Comparison of ENCODE assay signal across 18 cellular contexts in genomic region chr20:3221398-3222226, GRCh38. TPM values are rescaled to one million over a fixed set of nuclear protein-coding genes. Genes with fewer than 3 reads are reported as not detected.
A peak's percentile ranks its signal among the peaks of the same experiment; 100 is the strongest.
DNase-seq lines count a peak whose midpoint lies in the region; ATAC-seq and TF ChIP-seq lines count a peak whose summit lies in the region.
"Had no signal": no experiment of that assay in that cellular context is flagged by ENCODE, and none has a peak within 500 bp of the region (broad histone marks: within the 10 kb centered on the region; RNA-seq: fewer than 3 reads in every experiment).

No MANE protein-coding gene starts in this region.

- no peak for TF ChIP-seq CTCF in activated CD8-positive, alpha-beta T cell treated with anti-CD3 and anti-CD28 coated beads for 36 hours (IDR thresholded peaks at IDR 0.05)
- TF ChIP-seq CTCF in RWPE2 (IDR thresholded peaks at IDR 0.05; ENCODE audit: poor library complexity, severe bottlenecking) (no peak), left lung (IDR thresholded peaks at IDR 0.05) (no peak), thyroid gland (IDR thresholded peaks at IDR 0.05) (no peak), brain microvascular endothelial cell (IDR thresholded peaks at IDR 0.05; ENCODE audit: low read depth, low read length, missing control alignments) (no peak)

- peaks cover 29% of the 10 kb centered on the region for H3K36me3 ChIP-seq in RWPE2 (ENCODE audit: low read depth)
- peaks cover 0 to 72% of the 10 kb centered on the region in 2 donors for H3K36me3 ChIP-seq in left lung
- no peaks in the 10 kb centered on the region for H3K36me3 ChIP-seq in thyroid gland
- peaks cover 19% of the 10 kb centered on the region for H3K36me3 ChIP-seq in brain microvascular endothelial cell (replicated peaks)
- H3K36me3 ChIP-seq: uterus had no signal

- H3K27me3 ChIP-seq in RWPE2 (ENCODE audit: insufficient read depth, poor library complexity, severe bottlenecking): no peaks in the 10 kb centered on the region
- H3K27me3 ChIP-seq in left lung: no peaks in the 10 kb centered on the region
- H3K27me3 ChIP-seq in thyroid gland: no peaks in the 10 kb centered on the region
- H3K27me3 ChIP-seq in brain microvascular endothelial cell (replicated peaks): no peaks in the 10 kb centered on the region
- H3K27me3 ChIP-seq: SJSA1, uterus had no signal

- CTCF ChIA-PET in activated CD8-positive, alpha-beta T cell treated with anti-CD3 and anti-CD28 coated beads, Interleukin-2, amount 10 ng/mL, durations not matched to agents 7 days and 5 days (lab: Charles Lee): interaction anchor here (5.1 kb wide), 1 partner anchor 94 kb away, joined by 53 read pairs; no protein-coding TSS in a partner anchor
- CTCF ChIA-PET in activated CD8-positive, alpha-beta T cell treated with anti-CD3 and anti-CD28 coated beads for 36 hours (lab: Charles Lee): interaction anchor here (1.2 to 6.3 kb wide), 3 partner anchors 94 to 489 kb away, joined by 4 to 63 read pairs (median 5); no protein-coding TSS in a partner anchor

- no peak overlapping the region for H3K4me3 Mint-ChIP-seq in activated CD8-positive, alpha-beta T cell treated with anti-CD3 and anti-CD28 coated beads, Interleukin-2, amount 10 ng/mL, durations not matched to agents 7 days and 5 days
- H3K4me3 Mint-ChIP-seq in activated CD8-positive, alpha-beta T cell treated with anti-CD3 and anti-CD28 coated beads for 36 hours: no peak overlapping the region
- H3K4me3 Mint-ChIP-seq: immature natural killer cell; stimulated activated memory B cell treated with anti-CD40 and anti-IgM and Interleukin-4, amounts not matched to agents 10 μg/mL and 1 μg/mL and 100 μg/mL, for 72 hours had no signal

- no peak for ATAC-seq in activated CD8-positive, alpha-beta T cell treated with anti-CD3 and anti-CD28 coated beads, Interleukin-2, amount 10 ng/mL, durations not matched to agents 7 days and 5 days
- ATAC-seq in activated CD8-positive, alpha-beta T cell treated with anti-CD3 and anti-CD28 coated beads for 36 hours: no peak
- ATAC-seq in RWPE2 (ENCODE audit: low read depth): peak; percentile 60
- peak; percentile 16 for ATAC-seq in left lung
- ATAC-seq: HCT116 had no signal

- peaks cover 28% of the 10 kb centered on the region for H3K36me3 Mint-ChIP-seq in activated CD8-positive, alpha-beta T cell treated with anti-CD3 and anti-CD28 coated beads, Interleukin-2, amount 10 ng/mL, durations not matched to agents 7 days and 5 days (ENCODE audit: low read depth)
- peaks cover 30% of the 10 kb centered on the region for H3K36me3 Mint-ChIP-seq in activated CD8-positive, alpha-beta T cell treated with anti-CD3 and anti-CD28 coated beads for 36 hours (ENCODE audit: low read depth)

- no peak overlapping the region for H3K4me3 ChIP-seq in RWPE2 (ENCODE audit: severe bottlenecking)
- H3K4me3 ChIP-seq in left lung: no peak overlapping the region
- H3K4me3 ChIP-seq in thyroid gland (replicated peaks in 1 of 3): no peak overlapping the region
- no peak overlapping the region for H3K4me3 ChIP-seq in brain microvascular endothelial cell (ENCODE audit: low read depth, low read length)
- H3K4me3 ChIP-seq: SJSA1, uterus had no signal

- peaks cover 19% of the 10 kb centered on the region for H3K4me1 Mint-ChIP-seq in activated CD8-positive, alpha-beta T cell treated with anti-CD3 and anti-CD28 coated beads, Interleukin-2, amount 10 ng/mL, durations not matched to agents 7 days and 5 days (ENCODE audit: low read depth)
- H3K4me1 Mint-ChIP-seq in activated CD8-positive, alpha-beta T cell treated with anti-CD3 and anti-CD28 coated beads for 36 hours (ENCODE audit: low read depth): peaks cover 19% of the 10 kb centered on the region

- H3K9me3 Mint-ChIP-seq in activated CD8-positive, alpha-beta T cell treated with anti-CD3 and anti-CD28 coated beads, Interleukin-2, amount 10 ng/mL, durations not matched to agents 7 days and 5 days (ENCODE audit: insufficient read depth): no peaks in the 10 kb centered on the region
- H3K9me3 Mint-ChIP-seq in activated CD8-positive, alpha-beta T cell treated with anti-CD3 and anti-CD28 coated beads for 36 hours: no peaks in the 10 kb centered on the region
- H3K9me3 Mint-ChIP-seq: immature natural killer cell; stimulated activated memory B cell treated with anti-CD40 and anti-IgM and Interleukin-4, amounts not matched to agents 10 μg/mL and 1 μg/mL and 100 μg/mL, for 72 hours had no signal

- intact Hi-C loops in activated CD8-positive, alpha-beta T cell treated with anti-CD3 and anti-CD28 coated beads for 36 hours (cut with micrococcal nuclease): no loop called here
- intact Hi-C loops in left lung (cut with DNase I) (no loop called here), thyroid gland (cut with DNase I) (no loop called here)

- no peaks in the 10 kb centered on the region for H3K27me3 Mint-ChIP-seq in activated CD8-positive, alpha-beta T cell treated with anti-CD3 and anti-CD28 coated beads, Interleukin-2, amount 10 ng/mL, durations not matched to agents 7 days and 5 days (ENCODE audit: low read depth)
- H3K27me3 Mint-ChIP-seq in activated CD8-positive, alpha-beta T cell treated with anti-CD3 and anti-CD28 coated beads for 36 hours: no peaks in the 10 kb centered on the region
- H3K27me3 Mint-ChIP-seq: stimulated activated memory B cell treated with anti-CD40 and anti-IgM and Interleukin-4, amounts not matched to agents 10 μg/mL and 1 μg/mL and 100 μg/mL, for 72 hours had no signal

- in situ Hi-C loops in brain microvascular endothelial cell (cut with HindIII; ENCODE audit: low pct_ligation_motif_present, low sequenced_read_pairs): no loop called here

- peak in 1 of 2 donors; percentile 36 for TF ChIP-seq POLR2A in thyroid gland (IDR thresholded peaks at IDR 0.05)

- POLR2A ChIA-PET in activated CD8-positive, alpha-beta T cell treated with anti-CD3 and anti-CD28 coated beads, Interleukin-2, amount 10 ng/mL, durations not matched to agents 7 days and 5 days (lab: Charles Lee): no interaction called here
- POLR2A ChIA-PET in activated CD8-positive, alpha-beta T cell treated with anti-CD3 and anti-CD28 coated beads for 36 hours (lab: Charles Lee): interaction anchor here (2.4 kb wide), 1 partner anchor 12 kb away, joined by 8 read pairs; the partner anchor contains the start of gene ITPA

- peak overlapping the region; percentile 41 for H3K27ac ChIP-seq in RWPE2 (ENCODE audit: poor library complexity, severe bottlenecking)
- H3K27ac ChIP-seq in left lung: no peak overlapping the region
- H3K27ac ChIP-seq in thyroid gland: peak overlapping the region; percentile 93 to 97 (median 95)
- H3K27ac ChIP-seq in brain microvascular endothelial cell: no peak overlapping the region
- H3K27ac ChIP-seq: SJSA1, uterus had no signal

- no peak for DNase-seq in activated CD8-positive, alpha-beta T cell treated with anti-CD3 and anti-CD28 coated beads, Interleukin-2, amount 10 ng/mL, durations not matched to agents 7 days and 5 days
- no peak for DNase-seq in activated CD8-positive, alpha-beta T cell treated with anti-CD3 and anti-CD28 coated beads for 36 hours
- DNase-seq in RWPE2 (ENCODE audit: low spot score) (peak; percentile 66), left lung (no peak), thyroid gland (peak; percentile 89 to 97), brain microvascular endothelial cell (no peak)
- no peak for DNase-seq in NK-92 treated with Interleukin-12 subunit alpha and Interleukin-12 subunit beta, amount 100 ng/mL, for 24 hours (lab: John Stamatoyannopoulos, UW)
- no peak for DNase-seq in activated effector memory CD4-positive, alpha-beta T cell treated with Interleukin-2 at 50 U/mL for 16 hours
- DNase-seq: activated CD4-positive, alpha-beta T cell treated with anti-CD3 and anti-CD28 coated beads, Interleukin-2, amount 50 U/mL, for 4 hours; immature natural killer cell; KBM-7; midbrain; NCI-H1105 treated with DMSO at 0.1 percent for 48 hours; NCI-H2227 treated with DMSO at 0.1 percent for 48 hours; uterus had no signal

- no peaks in the 10 kb centered on the region for H3K9me3 ChIP-seq in RWPE2 (ENCODE audit: severe bottlenecking)
- no peaks in the 10 kb centered on the region for H3K9me3 ChIP-seq in left lung
- H3K9me3 ChIP-seq in thyroid gland: no peaks in the 10 kb centered on the region
- H3K9me3 ChIP-seq: SJSA1, uterus had no signal

- H3K4me1 ChIP-seq in RWPE2 (ENCODE audit: insufficient read depth, poor library complexity, severe bottlenecking): peaks cover 20% of the 10 kb centered on the region
- H3K4me1 ChIP-seq in left lung: peaks cover 0 to 9% of the 10 kb centered on the region in 2 donors
- H3K4me1 ChIP-seq in thyroid gland: peaks cover 43 to 57% of the 10 kb centered on the region in 2 donors
- H3K4me1 ChIP-seq: uterus had no signal

- H3K27ac Mint-ChIP-seq in activated CD8-positive, alpha-beta T cell treated with anti-CD3 and anti-CD28 coated beads, Interleukin-2, amount 10 ng/mL, durations not matched to agents 7 days and 5 days: peak overlapping the region; percentile 36
- H3K27ac Mint-ChIP-seq in activated CD8-positive, alpha-beta T cell treated with anti-CD3 and anti-CD28 coated beads for 36 hours: no peak overlapping the region
- H3K27ac Mint-ChIP-seq: immature natural killer cell had no signal

- WGBS in thyroid gland, 2 donors: 80 to 85% methylated on average over 16 to 17 of the region's 18 CpGs

RNA-seq across cellular contexts. Expression of gene ITPA, which starts 12.3 kb away (rescaled TPM):
- 10 to 100 TPM; 53.2 to 60.7 TPM for total RNA-seq in activated CD8-positive, alpha-beta T cell treated with anti-CD3 and anti-CD28 coated beads, Interleukin-2, amount 10 ng/mL, durations not matched to agents 7 days and 5 days
- 10 to 100 TPM; 56.3 to 66.9 TPM for total RNA-seq in activated CD8-positive, alpha-beta T cell treated with anti-CD3 and anti-CD28 coated beads for 36 hours
- total RNA-seq in left lung (10 to 100 TPM; 45.7 to 48.0 TPM), thyroid gland (10 to 100 TPM; 58.3 to 81.3 (median 68.2) TPM)

RNA-seq across cellular contexts. Expression of gene DDRGK1, which starts 17.1 kb away (rescaled TPM):
- 10 to 100 TPM; 49.0 to 54.4 TPM for total RNA-seq in activated CD8-positive, alpha-beta T cell treated with anti-CD3 and anti-CD28 coated beads, Interleukin-2, amount 10 ng/mL, durations not matched to agents 7 days and 5 days
- 10 to 100 TPM; 50.1 to 54.1 TPM for total RNA-seq in activated CD8-positive, alpha-beta T cell treated with anti-CD3 and anti-CD28 coated beads for 36 hours
- total RNA-seq in left lung: 100 to 1,000 TPM in 1 of 2 donors, 10 to 100 TPM in 1; 83.9 to 107 TPM
- total RNA-seq in thyroid gland: 100 to 1,000 TPM in 3 of 4 donors, 10 to 100 TPM in 1; 95.5 to 136 (median 126) TPM

RNA-seq across cellular contexts. Expression of gene SLC4A11, which starts 17.4 kb away (rescaled TPM):
- total RNA-seq in activated CD8-positive, alpha-beta T cell treated with anti-CD3 and anti-CD28 coated beads, Interleukin-2, amount 10 ng/mL, durations not matched to agents 7 days and 5 days: 1 to 10 TPM; 1.6 to 2.8 TPM
- 1 to 10 TPM; 1.8 to 2.8 TPM for total RNA-seq in activated CD8-positive, alpha-beta T cell treated with anti-CD3 and anti-CD28 coated beads for 36 hours
- total RNA-seq in left lung (1 to 10 TPM; 3.5 to 4.8 TPM), thyroid gland (100 to 1,000 TPM in 2 of 4 donors, 10 to 100 TPM in 2; 26.3 to 133 (median 85.8) TPM)

RNA-seq across cellular contexts. Expression of gene LZTS3, which starts 48.3 kb away (rescaled TPM):
- total RNA-seq in activated CD8-positive, alpha-beta T cell treated with anti-CD3 and anti-CD28 coated beads, Interleukin-2, amount 10 ng/mL, durations not matched to agents 7 days and 5 days: under 1 TPM; 0.42 to 0.53 TPM
- total RNA-seq in activated CD8-positive, alpha-beta T cell treated with anti-CD3 and anti-CD28 coated beads for 36 hours: 1 to 10 TPM; 1.3 to 1.4 TPM
- total RNA-seq in left lung: 10 to 100 TPM; 12.3 to 21.0 TPM
- 10 to 100 TPM; 27.7 to 39.1 (median 35.1) TPM for total RNA-seq in thyroid gland

Comparison
In these comparisons a context has a peak if more than half of its experiments do, and no peak if none do; other contexts are left out.
1. ATAC-seq: peak in RWPE2 (single experiment) and left lung (single experiment); none in activated CD8-positive, alpha-beta T cell treated with anti-CD3 and anti-CD28 coated beads, Interleukin-2, amount 10 ng/mL, durations not matched to agents 7 days and 5 days (single experiment) and activated CD8-positive, alpha-beta T cell treated with anti-CD3 and anti-CD28 coated beads for 36 hours (single experiment).
2. DNase-seq: peak in RWPE2 (single experiment) and thyroid gland (2 of 2); none in activated CD8-positive, alpha-beta T cell treated with anti-CD3 and anti-CD28 coated beads, Interleukin-2, amount 10 ng/mL, durations not matched to agents 7 days and 5 days (single experiment), activated CD8-positive, alpha-beta T cell treated with anti-CD3 and anti-CD28 coated beads for 36 hours (single experiment), left lung (0 of 2), brain microvascular endothelial cell (single experiment), NK-92 treated with Interleukin-12 subunit alpha and Interleukin-12 subunit beta, amount 100 ng/mL, for 24 hours (single experiment) and activated effector memory CD4-positive, alpha-beta T cell treated with Interleukin-2 at 50 U/mL for 16 hours (single experiment).
3. H3K27ac ChIP-seq: peak in RWPE2 (single experiment) and thyroid gland (3 of 3); none in left lung (0 of 2) and brain microvascular endothelial cell (single experiment).
4. RNA of gene SLC4A11, which starts 17.4 kb away (total RNA-seq): 26.3 to 133 TPM in thyroid gland; 3.5 to 4.8 TPM in left lung, 1.6 to 2.8 TPM in activated CD8-positive, alpha-beta T cell treated with anti-CD3 and anti-CD28 coated beads, Interleukin-2, amount 10 ng/mL, durations not matched to agents 7 days and 5 days and 1.8 to 2.8 TPM in activated CD8-positive, alpha-beta T cell treated with anti-CD3 and anti-CD28 coated beads for 36 hours; every median in the first group is over 4 times any median in the second.